1 cellular context compared by ENCODE assay signal in the genomic region with DNA sequence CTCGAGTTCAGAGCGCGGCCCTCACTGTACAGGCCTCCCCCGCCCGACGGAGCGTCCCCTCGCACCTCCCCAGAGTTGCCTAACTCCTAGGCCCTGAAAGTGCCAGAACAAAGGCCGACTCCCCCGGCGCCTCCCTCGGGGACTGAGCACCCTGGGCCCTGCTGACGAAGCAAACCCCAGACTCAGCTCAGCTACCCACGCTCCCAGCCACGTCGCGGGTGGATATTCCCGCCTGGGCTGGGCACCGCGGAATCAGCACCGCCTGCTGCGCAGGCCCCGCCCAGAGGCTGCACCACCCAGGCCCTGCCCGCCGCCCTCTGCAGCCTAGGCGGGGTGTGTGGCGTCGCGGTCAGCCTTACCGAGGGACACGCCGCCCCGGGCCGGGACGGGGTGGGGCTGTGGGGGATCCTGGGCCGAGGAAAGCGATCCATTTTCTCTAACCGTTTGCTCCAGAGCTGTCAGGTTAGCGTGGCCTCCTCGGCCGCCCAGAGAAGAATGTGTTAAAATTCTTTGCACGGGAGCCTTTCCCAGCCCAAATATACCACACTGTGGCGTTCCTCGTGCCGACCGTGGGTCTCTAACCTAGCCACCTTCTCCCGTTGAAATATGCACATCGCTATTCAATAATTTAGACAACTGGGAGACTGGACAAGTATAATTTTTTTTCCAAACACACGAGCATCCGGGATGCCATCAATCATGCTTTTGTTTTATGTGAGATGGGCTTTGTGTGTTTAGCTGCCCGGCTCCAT.
TF ChIP-seq lines count a peak whose summit lies in the region.

No MANE protein-coding gene starts in this region.

TF ChIP-seq in HepG2, 621 proteins besides CTCF, POLR2A, EP300 and RAD21 (continued from another document and continues in another):
- TF ChIP-seq, protein P1, sequence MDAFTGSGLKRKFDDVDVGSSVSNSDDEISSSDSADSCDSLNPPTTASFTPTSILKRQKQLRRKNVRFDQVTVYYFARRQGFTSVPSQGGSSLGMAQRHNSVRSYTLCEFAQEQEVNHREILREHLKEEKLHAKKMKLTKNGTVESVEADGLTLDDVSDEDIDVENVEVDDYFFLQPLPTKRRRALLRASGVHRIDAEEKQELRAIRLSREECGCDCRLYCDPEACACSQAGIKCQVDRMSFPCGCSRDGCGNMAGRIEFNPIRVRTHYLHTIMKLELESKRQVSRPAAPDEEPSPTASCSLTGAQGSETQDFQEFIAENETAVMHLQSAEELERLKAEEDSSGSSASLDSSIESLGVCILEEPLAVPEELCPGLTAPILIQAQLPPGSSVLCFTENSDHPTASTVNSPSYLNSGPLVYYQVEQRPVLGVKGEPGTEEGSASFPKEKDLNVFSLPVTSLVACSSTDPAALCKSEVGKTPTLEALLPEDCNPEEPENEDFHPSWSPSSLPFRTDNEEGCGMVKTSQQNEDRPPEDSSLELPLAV (CRISPR knock-in tag; conservative IDR thresholded peaks at IDR 0.05; ENCODE audit: low read depth), result no peak
- TF ChIP-seq, protein P2, sequence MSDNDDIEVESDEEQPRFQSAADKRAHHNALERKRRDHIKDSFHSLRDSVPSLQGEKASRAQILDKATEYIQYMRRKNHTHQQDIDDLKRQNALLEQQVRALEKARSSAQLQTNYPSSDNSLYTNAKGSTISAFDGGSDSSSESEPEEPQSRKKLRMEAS (IDR thresholded peaks at IDR 0.05), result peak; percentile 45; the same call in 1 of the 2 replicates
- TF ChIP-seq, protein P3, sequence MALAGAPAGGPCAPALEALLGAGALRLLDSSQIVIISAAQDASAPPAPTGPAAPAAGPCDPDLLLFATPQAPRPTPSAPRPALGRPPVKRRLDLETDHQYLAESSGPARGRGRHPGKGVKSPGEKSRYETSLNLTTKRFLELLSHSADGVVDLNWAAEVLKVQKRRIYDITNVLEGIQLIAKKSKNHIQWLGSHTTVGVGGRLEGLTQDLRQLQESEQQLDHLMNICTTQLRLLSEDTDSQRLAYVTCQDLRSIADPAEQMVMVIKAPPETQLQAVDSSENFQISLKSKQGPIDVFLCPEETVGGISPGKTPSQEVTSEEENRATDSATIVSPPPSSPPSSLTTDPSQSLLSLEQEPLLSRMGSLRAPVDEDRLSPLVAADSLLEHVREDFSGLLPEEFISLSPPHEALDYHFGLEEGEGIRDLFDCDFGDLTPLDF (CRISPR knock-in tag; IDR thresholded peaks at IDR 0.05), result no peak
- TF ChIP-seq AKAP8 (CRISPR knock-in tag; IDR thresholded peaks at IDR 0.05) (no peak), ZNF205 (CRISPR knock-in tag; IDR thresholded peaks at IDR 0.05) (no peak), EED (CRISPR knock-in tag; IDR thresholded peaks at IDR 0.05) (no peak), ZNF251 (CRISPR knock-in tag; IDR thresholded peaks at IDR 0.05) (no peak), PRMT3 (CRISPR knock-in tag; IDR thresholded peaks at IDR 0.05; ENCODE audit: borderline replicate concordance, low read depth) (0 out of 2 replicates have a peak, but pooled peaks have one; percentile 41), ZNF552 (CRISPR knock-in tag; IDR thresholded peaks at IDR 0.05; ENCODE audit: borderline replicate concordance) (no peak), ZNF543 (CRISPR knock-in tag; IDR thresholded peaks at IDR 0.05) (no peak), SMYD3 (CRISPR knock-in tag; IDR thresholded peaks at IDR 0.05) (no peak), ZNF484 (CRISPR knock-in tag; IDR thresholded peaks at IDR 0.05; ENCODE audit: borderline replicate concordance, low read depth) (no peak), PAX8 (CRISPR knock-in tag; IDR thresholded peaks at IDR 0.05; ENCODE audit: borderline replicate concordance) (no peak), ZNF549 (CRISPR knock-in tag; IDR thresholded peaks at IDR 0.05) (no peak), NRL (CRISPR knock-in tag; IDR thresholded peaks at IDR 0.05; ENCODE audit: borderline replicate concordance) (0 out of 2 replicates have a peak, but pooled peaks have one; percentile 20), TAF1 (CRISPR knock-in tag; IDR thresholded peaks at IDR 0.05) (no peak), SUZ12 (IDR thresholded peaks at IDR 0.05; ENCODE audit: low read depth, low read length) (no peak), ZNF160 (CRISPR knock-in tag; IDR thresholded peaks at IDR 0.05) (no peak), NFATC3 (CRISPR knock-in tag; IDR thresholded peaks at IDR 0.05) (no peak), GATAD1 (CRISPR knock-in tag; IDR thresholded peaks at IDR 0.05) (no peak), SMARCC2 (IDR thresholded peaks at IDR 0.05) (no peak)
- TF ChIP-seq, protein P4, sequence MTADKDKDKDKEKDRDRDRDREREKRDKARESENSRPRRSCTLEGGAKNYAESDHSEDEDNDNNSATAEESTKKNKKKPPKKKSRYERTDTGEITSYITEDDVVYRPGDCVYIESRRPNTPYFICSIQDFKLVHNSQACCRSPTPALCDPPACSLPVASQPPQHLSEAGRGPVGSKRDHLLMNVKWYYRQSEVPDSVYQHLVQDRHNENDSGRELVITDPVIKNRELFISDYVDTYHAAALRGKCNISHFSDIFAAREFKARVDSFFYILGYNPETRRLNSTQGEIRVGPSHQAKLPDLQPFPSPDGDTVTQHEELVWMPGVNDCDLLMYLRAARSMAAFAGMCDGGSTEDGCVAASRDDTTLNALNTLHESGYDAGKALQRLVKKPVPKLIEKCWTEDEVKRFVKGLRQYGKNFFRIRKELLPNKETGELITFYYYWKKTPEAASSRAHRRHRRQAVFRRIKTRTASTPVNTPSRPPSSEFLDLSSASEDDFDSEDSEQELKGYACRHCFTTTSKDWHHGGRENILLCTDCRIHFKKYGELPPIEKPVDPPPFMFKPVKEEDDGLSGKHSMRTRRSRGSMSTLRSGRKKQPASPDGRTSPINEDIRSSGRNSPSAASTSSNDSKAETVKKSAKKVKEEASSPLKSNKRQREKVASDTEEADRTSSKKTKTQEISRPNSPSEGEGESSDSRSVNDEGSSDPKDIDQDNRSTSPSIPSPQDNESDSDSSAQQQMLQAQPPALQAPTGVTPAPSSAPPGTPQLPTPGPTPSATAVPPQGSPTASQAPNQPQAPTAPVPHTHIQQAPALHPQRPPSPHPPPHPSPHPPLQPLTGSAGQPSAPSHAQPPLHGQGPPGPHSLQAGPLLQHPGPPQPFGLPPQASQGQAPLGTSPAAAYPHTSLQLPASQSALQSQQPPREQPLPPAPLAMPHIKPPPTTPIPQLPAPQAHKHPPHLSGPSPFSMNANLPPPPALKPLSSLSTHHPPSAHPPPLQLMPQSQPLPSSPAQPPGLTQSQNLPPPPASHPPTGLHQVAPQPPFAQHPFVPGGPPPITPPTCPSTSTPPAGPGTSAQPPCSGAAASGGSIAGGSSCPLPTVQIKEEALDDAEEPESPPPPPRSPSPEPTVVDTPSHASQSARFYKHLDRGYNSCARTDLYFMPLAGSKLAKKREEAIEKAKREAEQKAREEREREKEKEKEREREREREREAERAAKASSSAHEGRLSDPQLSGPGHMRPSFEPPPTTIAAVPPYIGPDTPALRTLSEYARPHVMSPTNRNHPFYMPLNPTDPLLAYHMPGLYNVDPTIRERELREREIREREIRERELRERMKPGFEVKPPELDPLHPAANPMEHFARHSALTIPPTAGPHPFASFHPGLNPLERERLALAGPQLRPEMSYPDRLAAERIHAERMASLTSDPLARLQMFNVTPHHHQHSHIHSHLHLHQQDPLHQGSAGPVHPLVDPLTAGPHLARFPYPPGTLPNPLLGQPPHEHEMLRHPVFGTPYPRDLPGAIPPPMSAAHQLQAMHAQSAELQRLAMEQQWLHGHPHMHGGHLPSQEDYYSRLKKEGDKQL (CRISPR knock-in tag; IDR thresholded peaks at IDR 0.05; ENCODE audit: low read depth), result no peak
- TF ChIP-seq, protein P5, sequence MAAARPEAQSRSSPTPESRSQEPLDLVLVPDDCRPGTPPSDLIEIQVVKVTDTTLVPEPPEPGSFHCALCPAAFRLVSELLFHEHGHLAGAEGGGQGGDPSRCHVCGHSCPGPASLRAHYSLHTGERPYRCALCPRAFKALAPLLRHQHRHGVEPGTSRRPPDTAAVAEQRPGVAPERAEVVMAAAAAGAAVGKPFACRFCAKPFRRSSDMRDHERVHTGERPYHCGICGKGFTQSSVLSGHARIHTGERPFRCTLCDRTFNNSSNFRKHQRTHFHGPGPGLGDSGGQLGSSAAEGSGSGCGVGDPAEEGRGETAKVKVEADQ (CRISPR knock-in tag; IDR thresholded peaks at IDR 0.05; ENCODE audit: borderline replicate concordance), result no peak
- TF ChIP-seq, protein P6, sequence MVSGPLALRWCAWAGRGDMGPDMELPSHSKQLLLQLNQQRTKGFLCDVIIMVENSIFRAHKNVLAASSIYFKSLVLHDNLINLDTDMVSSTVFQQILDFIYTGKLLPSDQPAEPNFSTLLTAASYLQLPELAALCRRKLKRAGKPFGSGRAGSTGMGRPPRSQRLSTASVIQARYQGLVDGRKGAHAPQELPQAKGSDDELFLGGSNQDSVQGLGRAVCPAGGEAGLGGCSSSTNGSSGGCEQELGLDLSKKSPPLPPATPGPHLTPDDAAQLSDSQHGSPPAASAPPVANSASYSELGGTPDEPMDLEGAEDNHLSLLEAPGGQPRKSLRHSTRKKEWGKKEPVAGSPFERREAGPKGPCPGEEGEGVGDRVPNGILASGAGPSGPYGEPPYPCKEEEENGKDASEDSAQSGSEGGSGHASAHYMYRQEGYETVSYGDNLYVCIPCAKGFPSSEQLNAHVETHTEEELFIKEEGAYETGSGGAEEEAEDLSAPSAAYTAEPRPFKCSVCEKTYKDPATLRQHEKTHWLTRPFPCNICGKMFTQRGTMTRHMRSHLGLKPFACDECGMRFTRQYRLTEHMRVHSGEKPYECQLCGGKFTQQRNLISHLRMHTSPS (CRISPR knock-in tag; IDR thresholded peaks at IDR 0.05; ENCODE audit: low read depth), result no peak
- TF ChIP-seq, protein P7, sequence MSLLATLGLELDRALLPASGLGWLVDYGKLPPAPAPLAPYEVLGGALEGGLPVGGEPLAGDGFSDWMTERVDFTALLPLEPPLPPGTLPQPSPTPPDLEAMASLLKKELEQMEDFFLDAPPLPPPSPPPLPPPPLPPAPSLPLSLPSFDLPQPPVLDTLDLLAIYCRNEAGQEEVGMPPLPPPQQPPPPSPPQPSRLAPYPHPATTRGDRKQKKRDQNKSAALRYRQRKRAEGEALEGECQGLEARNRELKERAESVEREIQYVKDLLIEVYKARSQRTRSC (CRISPR knock-in tag; IDR thresholded peaks at IDR 0.05; ENCODE audit: low read depth), result no peak
- TF ChIP-seq, protein P8, sequence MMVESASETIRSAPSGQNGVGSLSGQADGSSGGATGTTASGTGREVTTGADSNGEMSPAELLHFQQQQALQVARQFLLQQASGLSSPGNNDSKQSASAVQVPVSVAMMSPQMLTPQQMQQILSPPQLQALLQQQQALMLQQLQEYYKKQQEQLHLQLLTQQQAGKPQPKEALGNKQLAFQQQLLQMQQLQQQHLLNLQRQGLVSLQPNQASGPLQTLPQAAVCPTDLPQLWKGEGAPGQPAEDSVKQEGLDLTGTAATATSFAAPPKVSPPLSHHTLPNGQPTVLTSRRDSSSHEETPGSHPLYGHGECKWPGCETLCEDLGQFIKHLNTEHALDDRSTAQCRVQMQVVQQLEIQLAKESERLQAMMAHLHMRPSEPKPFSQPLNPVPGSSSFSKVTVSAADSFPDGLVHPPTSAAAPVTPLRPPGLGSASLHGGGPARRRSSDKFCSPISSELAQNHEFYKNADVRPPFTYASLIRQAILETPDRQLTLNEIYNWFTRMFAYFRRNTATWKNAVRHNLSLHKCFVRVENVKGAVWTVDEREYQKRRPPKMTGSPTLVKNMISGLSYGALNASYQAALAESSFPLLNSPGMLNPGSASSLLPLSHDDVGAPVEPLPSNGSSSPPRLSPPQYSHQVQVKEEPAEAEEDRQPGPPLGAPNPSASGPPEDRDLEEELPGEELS (CRISPR knock-in tag; IDR thresholded peaks at IDR 0.05), result no peak
- TF ChIP-seq, protein P9, sequence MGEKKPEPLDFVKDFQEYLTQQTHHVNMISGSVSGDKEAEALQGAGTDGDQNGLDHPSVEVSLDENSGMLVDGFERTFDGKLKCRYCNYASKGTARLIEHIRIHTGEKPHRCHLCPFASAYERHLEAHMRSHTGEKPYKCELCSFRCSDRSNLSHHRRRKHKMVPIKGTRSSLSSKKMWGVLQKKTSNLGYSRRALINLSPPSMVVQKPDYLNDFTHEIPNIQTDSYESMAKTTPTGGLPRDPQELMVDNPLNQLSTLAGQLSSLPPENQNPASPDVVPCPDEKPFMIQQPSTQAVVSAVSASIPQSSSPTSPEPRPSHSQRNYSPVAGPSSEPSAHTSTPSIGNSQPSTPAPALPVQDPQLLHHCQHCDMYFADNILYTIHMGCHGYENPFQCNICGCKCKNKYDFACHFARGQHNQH (CRISPR knock-in tag; IDR thresholded peaks at IDR 0.05), result no peak
- TF ChIP-seq, protein P10, sequence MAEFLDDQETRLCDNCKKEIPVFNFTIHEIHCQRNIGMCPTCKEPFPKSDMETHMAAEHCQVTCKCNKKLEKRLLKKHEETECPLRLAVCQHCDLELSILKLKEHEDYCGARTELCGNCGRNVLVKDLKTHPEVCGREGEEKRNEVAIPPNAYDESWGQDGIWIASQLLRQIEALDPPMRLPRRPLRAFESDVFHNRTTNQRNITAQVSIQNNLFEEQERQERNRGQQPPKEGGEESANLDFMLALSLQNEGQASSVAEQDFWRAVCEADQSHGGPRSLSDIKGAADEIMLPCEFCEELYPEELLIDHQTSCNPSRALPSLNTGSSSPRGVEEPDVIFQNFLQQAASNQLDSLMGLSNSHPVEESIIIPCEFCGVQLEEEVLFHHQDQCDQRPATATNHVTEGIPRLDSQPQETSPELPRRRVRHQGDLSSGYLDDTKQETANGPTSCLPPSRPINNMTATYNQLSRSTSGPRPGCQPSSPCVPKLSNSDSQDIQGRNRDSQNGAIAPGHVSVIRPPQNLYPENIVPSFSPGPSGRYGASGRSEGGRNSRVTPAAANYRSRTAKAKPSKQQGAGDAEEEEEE (CRISPR knock-in tag; IDR thresholded peaks at IDR 0.05; ENCODE audit: borderline replicate concordance), result no peak
- TF ChIP-seq, protein P11, sequence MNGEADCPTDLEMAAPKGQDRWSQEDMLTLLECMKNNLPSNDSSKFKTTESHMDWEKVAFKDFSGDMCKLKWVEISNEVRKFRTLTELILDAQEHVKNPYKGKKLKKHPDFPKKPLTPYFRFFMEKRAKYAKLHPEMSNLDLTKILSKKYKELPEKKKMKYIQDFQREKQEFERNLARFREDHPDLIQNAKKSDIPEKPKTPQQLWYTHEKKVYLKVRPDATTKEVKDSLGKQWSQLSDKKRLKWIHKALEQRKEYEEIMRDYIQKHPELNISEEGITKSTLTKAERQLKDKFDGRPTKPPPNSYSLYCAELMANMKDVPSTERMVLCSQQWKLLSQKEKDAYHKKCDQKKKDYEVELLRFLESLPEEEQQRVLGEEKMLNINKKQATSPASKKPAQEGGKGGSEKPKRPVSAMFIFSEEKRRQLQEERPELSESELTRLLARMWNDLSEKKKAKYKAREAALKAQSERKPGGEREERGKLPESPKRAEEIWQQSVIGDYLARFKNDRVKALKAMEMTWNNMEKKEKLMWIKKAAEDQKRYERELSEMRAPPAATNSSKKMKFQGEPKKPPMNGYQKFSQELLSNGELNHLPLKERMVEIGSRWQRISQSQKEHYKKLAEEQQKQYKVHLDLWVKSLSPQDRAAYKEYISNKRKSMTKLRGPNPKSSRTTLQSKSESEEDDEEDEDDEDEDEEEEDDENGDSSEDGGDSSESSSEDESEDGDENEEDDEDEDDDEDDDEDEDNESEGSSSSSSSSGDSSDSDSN (CRISPR knock-in tag; IDR thresholded peaks at IDR 0.05), result 0 out of 2 replicates have a peak, but pooled peaks have one; percentile 22
- TF ChIP-seq, protein P12, sequence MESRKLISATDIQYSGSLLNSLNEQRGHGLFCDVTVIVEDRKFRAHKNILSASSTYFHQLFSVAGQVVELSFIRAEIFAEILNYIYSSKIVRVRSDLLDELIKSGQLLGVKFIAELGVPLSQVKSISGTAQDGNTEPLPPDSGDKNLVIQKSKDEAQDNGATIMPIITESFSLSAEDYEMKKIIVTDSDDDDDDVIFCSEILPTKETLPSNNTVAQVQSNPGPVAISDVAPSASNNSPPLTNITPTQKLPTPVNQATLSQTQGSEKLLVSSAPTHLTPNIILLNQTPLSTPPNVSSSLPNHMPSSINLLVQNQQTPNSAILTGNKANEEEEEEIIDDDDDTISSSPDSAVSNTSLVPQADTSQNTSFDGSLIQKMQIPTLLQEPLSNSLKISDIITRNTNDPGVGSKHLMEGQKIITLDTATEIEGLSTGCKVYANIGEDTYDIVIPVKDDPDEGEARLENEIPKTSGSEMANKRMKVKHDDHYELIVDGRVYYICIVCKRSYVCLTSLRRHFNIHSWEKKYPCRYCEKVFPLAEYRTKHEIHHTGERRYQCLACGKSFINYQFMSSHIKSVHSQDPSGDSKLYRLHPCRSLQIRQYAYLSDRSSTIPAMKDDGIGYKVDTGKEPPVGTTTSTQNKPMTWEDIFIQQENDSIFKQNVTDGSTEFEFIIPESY (CRISPR knock-in tag; IDR thresholded peaks at IDR 0.05), result no peak
